15 cellular contexts compared by ENCODE assay signal in genomic region chr10:74677951-74678350, GRCh38.
DNase-seq lines count a peak whose midpoint lies in the region; ATAC-seq and TF ChIP-seq lines count a peak whose summit lies in the region.
"Had no signal": no experiment of that assay in that cellular context is flagged by ENCODE, and none has a peak within 500 bp of the region (broad histone marks: within the 10 kb centered on the region; RNA-seq: fewer than 3 reads in every experiment).

No MANE protein-coding gene starts in this region.

- intact Hi-C loops in Right ventricle myocardium superior (cut with DNase I) (no loop called here), colonic mucosa (cut with DNase I) (no loop called here)

- H3K9me3 ChIP-seq in cardiac muscle cell (ENCODE audit: low read depth) (no peaks in the 10 kb centered on the region), colonic mucosa (no peaks in the 10 kb centered on the region)
- H3K9me3 ChIP-seq: gastroesophageal sphincter, pancreas had no signal

- 0 out of 2 replicates have a peak, but pooled peaks cover 6% of the 10 kb centered on the region for H3K4me1 Mint-ChIP-seq in HFFc6 (ENCODE audit: low read depth)

- TF ChIP-seq CTCF in cardiac muscle cell (IDR thresholded peaks at IDR 0.05; ENCODE audit: low read depth, low read length) (no peak), colonic mucosa (IDR thresholded peaks at IDR 0.05) (no peak), HFFc6 (IDR thresholded peaks at IDR 0.05) (no peak)

- no peaks in the 10 kb centered on the region for H3K27me3 ChIP-seq in cardiac muscle cell
- H3K27me3 ChIP-seq in colonic mucosa, result no peaks in the 10 kb centered on the region
- H3K27me3 ChIP-seq: gastroesophageal sphincter, pancreas had no signal

- ATAC-seq in Right ventricle myocardium superior (ENCODE audit: poor library complexity), result no peak
- ATAC-seq in GM21717 (IDR thresholded peaks at IDR 0.05; ENCODE audit: unreplicated experiment), result peak; percentile 80
- peak; percentile 82 for ATAC-seq in HG03135 (IDR thresholded peaks at IDR 0.05; ENCODE audit: unreplicated experiment)
- ATAC-seq: gastroesophageal sphincter, pancreas, T-cell had no signal

- peak overlapping the region; percentile 2 for H3K27ac ChIP-seq in cardiac muscle cell
- no peak overlapping the region for H3K27ac ChIP-seq in colonic mucosa
- H3K27ac ChIP-seq: gastroesophageal sphincter, pancreas had no signal

- peaks cover 12% of the 10 kb centered on the region for H3K4me1 ChIP-seq in cardiac muscle cell (ENCODE audit: low read depth)
- no peaks in the 10 kb centered on the region for H3K4me1 ChIP-seq in colonic mucosa
- H3K4me1 ChIP-seq: gastroesophageal sphincter had no signal

- no peak overlapping the region for H3K4me3 Mint-ChIP-seq in HFFc6
- H3K4me3 Mint-ChIP-seq: T-cell had no signal

- peaks cover 18% of the 10 kb centered on the region for H3K36me3 Mint-ChIP-seq in HFFc6 (ENCODE audit: low read depth)

- H3K4me3 ChIP-seq in cardiac muscle cell, result no peak overlapping the region
- H3K4me3 ChIP-seq in colonic mucosa, result no peak overlapping the region
- H3K4me3 ChIP-seq: gastroesophageal sphincter, pancreas had no signal

- H3K9ac ChIP-seq in colonic mucosa (ENCODE audit: low read depth in 2 of 2, low read length in 2 of 2), result no peak overlapping the region

- no peak overlapping the region for H3K27ac Mint-ChIP-seq in HFFc6
- H3K27ac Mint-ChIP-seq: T-cell had no signal

- H3K36me3 ChIP-seq in cardiac muscle cell (no peaks in the 10 kb centered on the region), colonic mucosa (no peaks in the 10 kb centered on the region)
- H3K36me3 ChIP-seq: pancreas had no signal

- DNase-seq in cardiac muscle cell (ENCODE audit: low read depth in 1 of 2, low spot score in 1 of 2) (no peak), Right ventricle myocardium superior (no peak), 8988T (no peak), colonic mucosa (no peak), HFFc6 (no peak), mucosa of gallbladder (ENCODE audit: low spot score) (no peak)
- DNase-seq: DMS53; H7; NCI-H69; pancreas; stimulated activated CD4-positive, alpha-beta T cell treated with anti-CD3 and anti-CD28 coated beads, Interleukin-1b, Interleukin-23, amount 100 ng/mL, for 48 hours; T-cell had no signal

- H3K9me3 Mint-ChIP-seq in HFFc6, result no peaks in the 10 kb centered on the region

- no peaks in the 10 kb centered on the region for H3K27me3 Mint-ChIP-seq in HFFc6 (ENCODE audit: insufficient read depth)
- H3K27me3 Mint-ChIP-seq: T-cell had no signal
